Comparison of ENCODE assay signal across 9 cellular contexts in the genomic region with DNA sequence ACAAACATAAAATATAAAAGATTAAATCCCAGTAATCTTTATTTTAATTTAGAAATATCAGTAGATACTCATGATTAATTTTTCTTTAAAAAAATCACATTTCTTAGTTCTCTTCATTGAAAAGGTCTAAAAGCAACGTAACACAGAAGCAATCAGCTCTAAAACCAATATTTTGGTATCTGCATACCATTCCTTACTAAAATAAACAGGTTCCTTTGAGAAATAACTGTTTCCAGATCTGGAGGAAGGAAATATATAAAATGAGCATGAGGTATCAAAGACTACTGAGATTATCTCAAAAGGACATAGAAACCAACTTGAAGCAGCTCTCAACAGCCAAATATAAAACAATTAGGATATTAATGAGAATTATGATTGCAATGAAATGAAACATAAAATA.
"Had no signal": no experiment of that assay in that cellular context is flagged by ENCODE, and none has a peak within 500 bp of the region (broad histone marks: within the 10 kb centered on the region; RNA-seq: fewer than 3 reads in every experiment).

No MANE protein-coding gene starts in this region.

- H2AFZ ChIP-seq: GM23338 had no signal

- H3K9me3 ChIP-seq: HAP-1 had no signal

- H3K27ac ChIP-seq: GM23248 had no signal

- H3K36me3 ChIP-seq: HAP-1 had no signal

- H3K4me2 ChIP-seq: GM23338 had no signal

- DNase-seq: GM23248, GOT3, H7, H9, HCEC 1CT, HFFc6 had no signal

- ATAC-seq: GM23338, HCT116 had no signal

- H3K4me1 ChIP-seq: HAP-1 had no signal

- H3K4me3 ChIP-seq: GM23248, GM23338, HAP-1 had no signal

- H3K9ac ChIP-seq: GM23248 had no signal
